21 cellular contexts compared by ENCODE assay signal in genomic region chr3:185818267-185818875, GRCh38. TPM values are rescaled to one million over a fixed set of nuclear protein-coding genes. Genes with fewer than 3 reads are reported as not detected.
DNase-seq lines count a peak whose midpoint lies in the region; ATAC-seq, FAIRE-seq and TF ChIP-seq lines count a peak whose summit lies in the region.
"Had no signal": no experiment of that assay in that cellular context is flagged by ENCODE, and none has a peak within 500 bp of the region (broad histone marks: within the 10 kb centered on the region; RNA-seq: fewer than 3 reads in every experiment).

No MANE protein-coding gene starts in this region.

- H3K36me3 Mint-ChIP-seq in activated T-cell treated with anti-CD3 and anti-CD28 coated beads, Interleukin-2, amount 50 U/mL, for 4 hours (ENCODE audit: insufficient read depth) = no peaks in the 10 kb centered on the region
- H3K36me3 Mint-ChIP-seq: stimulated activated effector memory CD8-positive, alpha-beta T cell treated with anti-CD3 and anti-CD28 coated beads, Interleukin-12 subunit alpha, Interleukin-12 subunit beta, amount 100 ng/mL, for 72 hours had no signal

- H3K9ac ChIP-seq in adipocyte (ENCODE audit: low read length) = no peak overlapping the region

- POLR2A ChIA-PET in A549 (lab: Yijun Ruan, JAX) = interaction anchor here (1.1 kb wide), 1 partner anchor 11 kb away, joined by 3 read pairs; no protein-coding TSS in a partner anchor

- peak overlapping the region in 1 of 2 experiments; percentile 46; a peak in 1 of 6 replicates for H3K27ac ChIP-seq in A549
- H3K27ac ChIP-seq: heart right ventricle had no signal

- peak overlapping the region; percentile 99 for H3K4me2 ChIP-seq in A549

- no peak for FAIRE-seq in A549 (lab: Jason Lieb, UNC)

- no peak for TF ChIP-seq EP300 in A549 (IDR thresholded peaks at IDR 0.05)

- H3K9me3 ChIP-seq in A549 = no peaks in the 10 kb centered on the region
- no peaks in the 10 kb centered on the region for H3K9me3 ChIP-seq in adipocyte (ENCODE audit: control insufficient read depth, low read length)
- H3K9me3 ChIP-seq: heart right ventricle had no signal

- no peaks in the 10 kb centered on the region for H3K27me3 ChIP-seq in adipocyte (replicated peaks; ENCODE audit: control insufficient read depth, insufficient read depth, low read length)

- H3K9me3 Mint-ChIP-seq in activated T-cell treated with anti-CD3 and anti-CD28 coated beads, Interleukin-2, amount 50 U/mL, for 4 hours = no peaks in the 10 kb centered on the region
- H3K9me3 Mint-ChIP-seq: activated T-helper 2 cell treated with anti-CD3 and anti-CD28 coated beads, Interferon-gamma antibody, Interleukin-2, Interleukin-4, amounts not matched to agents 10 μg/mL and 5 μg/mL and 100 μg/mL, durations not matched to agents 14 hours and 24 hours and 36 hours; CD4-positive, alpha-beta T cell; central memory CD8-positive, alpha-beta T cell; stimulated activated effector memory CD8-positive, alpha-beta T cell treated with anti-CD3 and anti-CD28 coated beads, Interleukin-12 subunit alpha, Interleukin-12 subunit beta, amount 100 ng/mL, for 72 hours had no signal

- TF ChIP-seq CTCF in A549 (IDR thresholded peaks at IDR 0.05) = no peak

- H3K36me3 ChIP-seq in adipocyte (ENCODE audit: control insufficient read depth, insufficient read depth, low read length, severe bottlenecking) = no peaks in the 10 kb centered on the region
- H3K36me3 ChIP-seq: heart right ventricle had no signal

- no peak for TF ChIP-seq RAD21 in A549 (conservative IDR thresholded peaks at IDR 0.05 in 1 of 2, IDR thresholded peaks at IDR 0.05 in 1 of 2)

- peaks cover 58% of the 10 kb centered on the region for H3K4me1 ChIP-seq in A549
- H3K4me1 ChIP-seq in adipocyte (ENCODE audit: control insufficient read depth, insufficient read depth, low read length) = peaks cover 56% of the 10 kb centered on the region

- intact Hi-C loops in left ventricle myocardium superior (cut with micrococcal nuclease) = no loop called here

- DNase-seq in A549 (ENCODE audit: low read depth in 1 of 2, low spot score in 1 of 2) = no peak
- peak; percentile 17 for DNase-seq in HT-29 (ENCODE audit: low spot score)
- peak; percentile 36 for DNase-seq in adipocyte (ENCODE audit: low read depth)
- DNase-seq in kidney tubule cell (ENCODE audit: low spot score) = peak; percentile 48
- no peak for DNase-seq in left ventricle myocardium superior
- no peak for DNase-seq in Kasumi-1 (lab: John Stamatoyannopoulos, UW)
- no peak for DNase-seq in activated T-cell treated with anti-CD3 and anti-CD28 coated beads, Interleukin-2, amount 50 U/mL, for 4 hours
- no peak for DNase-seq in NCI-H526 treated with DMSO at 0.1 percent for 48 hours (lab: John Stamatoyannopoulos, UW)
- DNase-seq: activated CD4-positive, alpha-beta T cell treated with anti-CD3 and anti-CD28 coated beads for 1 hour; CD4-positive, alpha-beta T cell; DND-41; heart right ventricle; kidney; NCI-H2081; NCI-H510A treated with DMSO at 0.1 percent for 48 hours; SIG-M5; stimulated activated CD4-positive, alpha-beta T cell treated with anti-CD3 and anti-CD28 coated beads, Interleukin-15, amount 100 ng/mL, for 24 hours; T-helper 2 cell had no signal

- peaks cover 2% of the 10 kb centered on the region for H3K4me1 Mint-ChIP-seq in activated T-cell treated with anti-CD3 and anti-CD28 coated beads, Interleukin-2, amount 50 U/mL, for 4 hours (ENCODE audit: low read depth)
- H3K4me1 Mint-ChIP-seq: central memory CD8-positive, alpha-beta T cell; stimulated activated effector memory CD8-positive, alpha-beta T cell treated with anti-CD3 and anti-CD28 coated beads, Interleukin-12 subunit alpha, Interleukin-12 subunit beta, amount 100 ng/mL, for 72 hours had no signal

- CTCF ChIA-PET in A549 (lab: Yijun Ruan, JAX) = interaction anchor here (1.1 kb wide), 1 partner anchor 58 kb away, joined by 3 read pairs; no protein-coding TSS in a partner anchor

- H3K4me3 ChIP-seq in A549 = no peak overlapping the region
- H3K4me3 ChIP-seq in adipocyte (ENCODE audit: low read length) = peak overlapping the region; percentile 3
- H3K4me3 ChIP-seq: heart right ventricle had no signal

- H3K4me3 Mint-ChIP-seq in activated T-cell treated with anti-CD3 and anti-CD28 coated beads, Interleukin-2, amount 50 U/mL, for 4 hours = no peak overlapping the region
- H3K4me3 Mint-ChIP-seq: CD4-positive, alpha-beta T cell; central memory CD8-positive, alpha-beta T cell; stimulated activated effector memory CD8-positive, alpha-beta T cell treated with anti-CD3 and anti-CD28 coated beads, Interleukin-12 subunit alpha, Interleukin-12 subunit beta, amount 100 ng/mL, for 72 hours had no signal

- peaks cover 41% of the 10 kb centered on the region for H3K27me3 Mint-ChIP-seq in activated T-cell treated with anti-CD3 and anti-CD28 coated beads, Interleukin-2, amount 50 U/mL, for 4 hours (ENCODE audit: low read depth)

- no peak for TF ChIP-seq POLR2A in A549 (IDR thresholded peaks at IDR 0.05; ENCODE audit: low read length)

- ATAC-seq in A549 = no peak
- no peak for ATAC-seq in left ventricle myocardium superior
- ATAC-seq in activated T-cell treated with anti-CD3 and anti-CD28 coated beads, Interleukin-2, amount 50 U/mL, for 4 hours = no peak
- ATAC-seq: heart right ventricle; stimulated activated effector memory CD8-positive, alpha-beta T cell treated with anti-CD3 and anti-CD28 coated beads, Interleukin-12 subunit alpha, Interleukin-12 subunit beta, amount 100 ng/mL, for 72 hours had no signal

TF ChIP-seq in A549, 52 proteins besides CTCF, POLR2A, EP300 and RAD21:
- no peak for TF ChIP-seq EHF (CRISPR knock-in tag; IDR thresholded peaks at IDR 0.05)
- no peak for TF ChIP-seq CBX8 (IDR thresholded peaks at IDR 0.05)
- TF ChIP-seq KDM1A (IDR thresholded peaks at IDR 0.05; ENCODE audit: low read depth) = no peak
- TF ChIP-seq RNF2 (IDR thresholded peaks at IDR 0.05; ENCODE audit: borderline replicate concordance, low read depth) = no peak
- no peak for TF ChIP-seq SREBF2 (IDR thresholded peaks at IDR 0.05)
- no peak for TF ChIP-seq MAZ (IDR thresholded peaks at IDR 0.05; ENCODE audit: borderline replicate concordance, low read depth, low read length)
- TF ChIP-seq SMC3 (IDR thresholded peaks at IDR 0.05) = no peak
- TF ChIP-seq RCOR1 (IDR thresholded peaks at IDR 0.05; ENCODE audit: low read depth, low read length) = no peak
- TF ChIP-seq NPAS2 (CRISPR knock-in tag; IDR thresholded peaks at IDR 0.05; ENCODE audit: borderline replicate concordance) = no peak
- TF ChIP-seq BHLHE40 (IDR thresholded peaks at IDR 0.05; ENCODE audit: low read depth, low read length) = no peak
- TF ChIP-seq PHF8 (IDR thresholded peaks at IDR 0.05; ENCODE audit: borderline replicate concordance, low read depth) = no peak
- no peak for TF ChIP-seq MYC (IDR thresholded peaks at IDR 0.05; ENCODE audit: borderline replicate concordance, low read length)
- TF ChIP-seq PBX3 (IDR thresholded peaks at IDR 0.05) = no peak
- no peak for TF ChIP-seq CEBPB (IDR thresholded peaks at IDR 0.05)
- no peak for TF ChIP-seq HOXA7 (CRISPR knock-in tag; IDR thresholded peaks at IDR 0.05)
- no peak for TF ChIP-seq POLR2AphosphoS2 (conservative IDR thresholded peaks at IDR 0.05; ENCODE audit: low read length)
- no peak for TF ChIP-seq GATA3 (IDR thresholded peaks at IDR 0.05; ENCODE audit: borderline replicate concordance)
- no peak for TF ChIP-seq RARB (CRISPR knock-in tag; IDR thresholded peaks at IDR 0.05)
- TF ChIP-seq HEYL (CRISPR knock-in tag; IDR thresholded peaks at IDR 0.05) = no peak
- TF ChIP-seq FOSL2 (IDR thresholded peaks at IDR 0.05) = no peak
- no peak for TF ChIP-seq FOSL2 (CRISPR knock-in tag; IDR thresholded peaks at IDR 0.05)

RNA-seq across cellular contexts. Expression of gene IGF2BP2, which starts 6.5 kb away (rescaled TPM):
- polyA plus RNA-seq in A549 (2011; rRNA removed) (2.2 and 4.6 TPM in 2 replicates), A549 (2017; fragmentation: RNase III; extraction: RNeasy Plus Mini Kit Qiagen cat#74134 plus additional on column Dnase treatment) (6.1 to 7.6 TPM (median 6.5 TPM) in 3 replicates)
- 0.62 and 1.0 TPM in 2 replicates for polyA plus RNA-seq in A549 (2012; cell fraction: cytosol; rRNA removed)
- 0.95 and 2.5 TPM in 2 replicates for polyA plus RNA-seq in A549 (2012; cell fraction: nucleus; rRNA removed)
- 4.7 and 6.8 TPM in 2 replicates for polyA minus RNA-seq in A549 (2011; rRNA and poly(A)+ RNA removed)
- 28.7 and 29.8 TPM in 2 replicates for total RNA-seq in HT-29 (2014; rRNA removed; shearing (Covaris generic))
- 16.7 TPM for total RNA-seq in left ventricle myocardium superior
- under 1 TPM; 0.43 to 0.79 (median 0.53) TPM for total RNA-seq in activated T-cell treated with anti-CD3 and anti-CD28 coated beads, Interleukin-2, amount 50 U/mL, for 4 hours

Comparison
In these comparisons a context has a peak if more than half of its experiments do, and no peak if none do; other contexts are left out.
1. DNase-seq: peak in HT-29 (single experiment), adipocyte (single experiment) and kidney tubule cell (single experiment); none in A549 (0 of 2), left ventricle myocardium superior (single experiment), Kasumi-1 (0 of 2), activated T-cell treated with anti-CD3 and anti-CD28 coated beads, Interleukin-2, amount 50 U/mL, for 4 hours (single experiment) and NCI-H526 treated with DMSO at 0.1 percent for 48 hours (single experiment).